In the genomic region with DNA sequence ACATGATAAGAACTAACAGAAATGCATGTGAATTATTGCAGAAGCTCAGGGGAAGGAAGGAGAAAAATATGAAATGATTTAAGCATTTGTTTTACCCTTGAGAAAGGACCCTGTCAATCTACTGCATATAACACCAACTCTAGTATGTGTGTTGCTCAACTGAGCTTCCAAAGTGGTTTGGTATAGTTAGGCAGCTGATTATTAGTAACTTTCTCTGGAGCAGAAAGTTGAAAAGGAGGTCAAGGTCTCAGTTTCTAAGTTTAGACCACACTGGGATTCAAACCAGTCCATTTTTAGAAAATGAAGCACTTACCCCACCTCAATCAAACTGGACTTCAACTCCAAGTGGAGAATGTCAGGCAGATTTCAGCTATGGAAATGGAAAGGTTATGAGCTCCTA, we compare ENCODE assay signal across 19 cellular contexts.
DNase-seq lines count a peak whose midpoint lies in the region; ATAC-seq and TF ChIP-seq lines count a peak whose summit lies in the region.
"Had no signal": no experiment of that assay in that cellular context is flagged by ENCODE, and none has a peak within 500 bp of the region (broad histone marks: within the 10 kb centered on the region; RNA-seq: fewer than 3 reads in every experiment).

No MANE protein-coding gene starts in this region.

- no peak overlapping the region for H3K14ac ChIP-seq in mesenchymal stem cell (ENCODE audit: low read length in 2 of 2)

- no peak overlapping the region for H2BK5ac ChIP-seq in mesenchymal stem cell (ENCODE audit: low read depth, low read length, poor library complexity, severe bottlenecking)

- H3K36me3 ChIP-seq in RWPE2 (ENCODE audit: low read depth) (no peaks in the 10 kb centered on the region), mesenchymal stem cell (ENCODE audit: control insufficient read depth in 1 of 2, insufficient read depth in 2 of 2, low read depth in 1 of 2, low read length in 2 of 2) (no peaks in the 10 kb centered on the region), uterus (no peaks in the 10 kb centered on the region)
- H3K36me3 ChIP-seq: thoracic aorta had no signal

- no peak overlapping the region for H3K4ac ChIP-seq in mesenchymal stem cell (ENCODE audit: low read depth in 1 of 2, low read length in 2 of 2)

- H3K27me3 ChIP-seq in RWPE2 (ENCODE audit: insufficient read depth, poor library complexity, severe bottlenecking) = no peaks in the 10 kb centered on the region
- no peaks in the 10 kb centered on the region for H3K27me3 ChIP-seq in mesenchymal stem cell (ENCODE audit: control insufficient read depth in 1 of 2, insufficient read depth in 1 of 2, low read length in 2 of 2)
- H3K27me3 ChIP-seq in uterus = no peaks in the 10 kb centered on the region

- peak overlapping the region; percentile 65 for H3K27ac ChIP-seq in RWPE2 (ENCODE audit: poor library complexity, severe bottlenecking)
- no peak overlapping the region for H3K27ac ChIP-seq in mesenchymal stem cell (ENCODE audit: low read length, poor library complexity, severe bottlenecking)
- peak overlapping the region; percentile 15 to 69 for H3K27ac ChIP-seq in uterus

- no peak overlapping the region for H2AK5ac ChIP-seq in mesenchymal stem cell (ENCODE audit: low read length, severe bottlenecking)

- no peak overlapping the region for H2BK12ac ChIP-seq in mesenchymal stem cell (ENCODE audit: low read length in 2 of 2)

- H3K4me1 ChIP-seq in RWPE2 (ENCODE audit: insufficient read depth, poor library complexity, severe bottlenecking) (peaks cover 35% of the 10 kb centered on the region), mesenchymal stem cell (ENCODE audit: control insufficient read depth, insufficient read depth, low read depth, low read length) (peaks cover 6% of the 10 kb centered on the region), uterus (no peaks in the 10 kb centered on the region)

- intact Hi-C loops in uterus (cut with DNase I; ENCODE audit: low total_unique reads) = no loop called here

- no peak overlapping the region for H4K91ac ChIP-seq in mesenchymal stem cell (ENCODE audit: low read length)

- no peak overlapping the region for H3K4me2 ChIP-seq in mesenchymal stem cell (ENCODE audit: low read length, poor library complexity, severe bottlenecking)

- H3K18ac ChIP-seq in mesenchymal stem cell (ENCODE audit: low read depth in 1 of 2, low read length in 2 of 2) = no peak overlapping the region

- H3K9me3 ChIP-seq in RWPE2 (ENCODE audit: severe bottlenecking) (no peaks in the 10 kb centered on the region), mesenchymal stem cell (ENCODE audit: control insufficient read depth, low read length) (no peaks in the 10 kb centered on the region), uterus (no peaks in the 10 kb centered on the region)
- H3K9me3 ChIP-seq: mucosa of descending colon, thoracic aorta had no signal

- no peak overlapping the region for H2BK120ac ChIP-seq in mesenchymal stem cell (ENCODE audit: low read depth, low read length)

- in situ Hi-C loops in KBM-7 (cut with MboI; ENCODE audit: low pct_unique_long_range_greater_than_20kb, low sequenced_read_pairs) = no loop called here

- no peak overlapping the region for H3K9ac ChIP-seq in mesenchymal stem cell (ENCODE audit: low read length)

- no peak for TF ChIP-seq POLR2A in uterus (IDR thresholded peaks at IDR 0.05)

- no peak overlapping the region for H4K8ac ChIP-seq in mesenchymal stem cell (ENCODE audit: low read length)

- H2AFZ ChIP-seq in mesenchymal stem cell (ENCODE audit: low read depth, low read length) = no peak overlapping the region

- TF ChIP-seq CTCF in RWPE2 (IDR thresholded peaks at IDR 0.05; ENCODE audit: poor library complexity, severe bottlenecking) (no peak), fibroblast of mammary gland (conservative IDR thresholded peaks at IDR 0.05; ENCODE audit: control insufficient read depth, insufficient read depth, low read depth, low read length) (no peak), uterus (IDR thresholded peaks at IDR 0.05) (no peak)

- no peaks in the 10 kb centered on the region for H3K79me1 ChIP-seq in mesenchymal stem cell (replicated peaks; ENCODE audit: low read length, poor library complexity, severe bottlenecking)

- DNase-seq in RWPE2 (ENCODE audit: low spot score) (no peak), fibroblast of mammary gland (ENCODE audit: low read depth) (peak; percentile 17), mesenchymal stem cell (peak; percentile 41), uterus (no peak), KBM-7 (no peak), DMS79 (lab: John Stamatoyannopoulos, UW) (no peak)
- DNase-seq: activated CD4-positive, alpha-beta T cell treated with anti-CD3 and anti-CD28 coated beads, Interleukin-2, amount 10 ng/mL, durations not matched to agents 24 days and 14 days; DMS53; effector memory CD8-positive, alpha-beta T cell; immature natural killer cell; mucosa of descending colon; NCI-H2107; NCI-H510A; NK-92 treated with Interleukin-12 subunit alpha and Interleukin-12 subunit beta, amount 100 ng/mL, for 24 hours; stimulated activated CD4-positive, alpha-beta T cell treated with anti-CD3 and anti-CD28 coated beads, Interleukin-2, amount 100 ng/mL, for 48 hours; stimulated activated naive CD4-positive, alpha-beta T cell had no signal

- H2BK15ac ChIP-seq in mesenchymal stem cell (ENCODE audit: low read depth, poor library complexity, severe bottlenecking) = no peak overlapping the region

- H3K23ac ChIP-seq in mesenchymal stem cell (ENCODE audit: low read length in 2 of 2) = no peak overlapping the region

- ATAC-seq in RWPE2 (ENCODE audit: low read depth) (no peak), GM18873 (IDR thresholded peaks at IDR 0.05; ENCODE audit: low FRiP score, unreplicated experiment) (no peak)
- ATAC-seq: effector memory CD8-positive, alpha-beta T cell; mucosa of descending colon; Panc1 had no signal

- H3K4me3 ChIP-seq in RWPE2 (ENCODE audit: severe bottlenecking) = no peak overlapping the region
- no peak overlapping the region for H3K4me3 ChIP-seq in fibroblast of mammary gland (ENCODE audit: control insufficient read depth, low read depth, low read length)
- no peak overlapping the region for H3K4me3 ChIP-seq in mesenchymal stem cell (ENCODE audit: insufficient read depth in 1 of 2, low read depth in 1 of 2, low read length in 2 of 2)
- no peak overlapping the region for H3K4me3 ChIP-seq in uterus
- H3K4me3 ChIP-seq: mucosa of descending colon, thoracic aorta had no signal

Comparison
In these comparisons a context has a peak if more than half of its experiments do, and no peak if none do; other contexts are left out.
1. DNase-seq: peak in fibroblast of mammary gland (single experiment) and mesenchymal stem cell (single experiment); none in RWPE2 (single experiment), uterus (0 of 2), KBM-7 (single experiment) and DMS79 (single experiment).